ENCODE assay signal across 24 cellular contexts in the genomic region with DNA sequence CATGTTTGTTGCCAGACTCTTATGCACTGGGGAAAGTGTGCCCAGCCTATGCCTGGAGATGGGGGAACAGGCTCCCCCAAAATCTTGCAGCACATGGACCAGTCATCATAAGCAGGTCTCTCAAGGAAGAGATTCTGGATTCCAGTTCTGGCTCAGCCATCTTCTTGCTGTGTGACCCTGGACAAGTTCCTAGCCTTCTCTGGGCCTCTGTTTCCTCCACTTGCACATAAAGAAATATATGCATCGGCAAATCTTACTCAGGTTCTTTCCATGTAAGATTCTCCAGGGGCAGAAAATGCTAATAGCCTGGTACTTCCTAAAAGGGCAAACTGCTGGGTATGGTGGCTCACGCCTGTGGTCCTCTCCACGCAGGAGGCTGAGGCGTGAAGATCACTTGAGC. TPM values are rescaled to one million over a fixed set of nuclear protein-coding genes. Genes with fewer than 3 reads are reported as not detected.
A peak's percentile ranks its signal among the peaks of the same experiment; 100 is the strongest.
DNase-seq lines count a peak whose midpoint lies in the region; ATAC-seq, FAIRE-seq and TF ChIP-seq lines count a peak whose summit lies in the region.
"Had no signal": no experiment of that assay in that cellular context is flagged by ENCODE, and none has a peak within 500 bp of the region (broad histone marks: within the 10 kb centered on the region; RNA-seq: fewer than 3 reads in every experiment).

No MANE protein-coding gene starts in this region.

- no peak for FAIRE-seq in HepG2 (lab: Jason Lieb, UNC)
- FAIRE-seq: G401.6, GM12892, GM19239, H1 had no signal

- intact Hi-C loops in activated CD8-positive, alpha-beta T cell treated with anti-CD3 and anti-CD28 coated beads for 36 hours (cut with micrococcal nuclease) = no loop called here
- intact Hi-C loops in HepG2 (cut with micrococcal nuclease; ENCODE audit: unreplicated experiment) (no loop called here), right lobe of liver (cut with DNase I) (no loop called here)

- no peak for ATAC-seq in activated CD8-positive, alpha-beta T cell treated with anti-CD3 and anti-CD28 coated beads, Interleukin-2, amount 10 ng/mL, durations not matched to agents 7 days and 5 days
- ATAC-seq in activated CD8-positive, alpha-beta T cell treated with anti-CD3 and anti-CD28 coated beads for 36 hours = no peak
- no peak for ATAC-seq in HepG2
- ATAC-seq in right lobe of liver = no peak
- ATAC-seq: CD8-positive, alpha-beta T cell; HCT116 had no signal

- WGBS in HepG2 (ENCODE audit: low lambda C conversion rate) = 100% methylated on average over 4 of the region's 4 CpGs
- WGBS in right lobe of liver (ENCODE audit: insufficient coverage, low coverage, low lambda C conversion rate, missing lambda C conversion rate) = 96% methylated on average over 2 of the region's 4 CpGs
- WGBS in endodermal cell (ENCODE audit: insufficient coverage in 1 of 2, insufficient read length in 1 of 2), 2 experiments = 95% methylated on average over 3 to 4 of the region's 4 CpGs

- in situ Hi-C loops in HepG2 (cut with HindIII; ENCODE audit: extremely low pct_ligation_motif_present, low pct_unique_long_range_greater_than_20kb) = no loop called here

- no peaks in the 10 kb centered on the region for H3K4me1 ChIP-seq in HepG2 (ENCODE audit: insufficient read depth, low read length)
- H3K4me1 ChIP-seq in right lobe of liver = no peaks in the 10 kb centered on the region
- no peaks in the 10 kb centered on the region for H3K4me1 ChIP-seq in endodermal cell (ENCODE audit: control insufficient read depth, insufficient read depth, low read length)
- H3K4me1 ChIP-seq: Caco-2 had no signal

- no peaks in the 10 kb centered on the region for H3K9me3 Mint-ChIP-seq in activated CD8-positive, alpha-beta T cell treated with anti-CD3 and anti-CD28 coated beads, Interleukin-2, amount 10 ng/mL, durations not matched to agents 7 days and 5 days (ENCODE audit: insufficient read depth)
- H3K9me3 Mint-ChIP-seq in activated CD8-positive, alpha-beta T cell treated with anti-CD3 and anti-CD28 coated beads for 36 hours = no peaks in the 10 kb centered on the region
- no peaks in the 10 kb centered on the region for H3K9me3 Mint-ChIP-seq in endodermal cell
- H3K9me3 Mint-ChIP-seq: CD8-positive, alpha-beta T cell had no signal

- peak overlapping the region; percentile 37 for H3K27ac Mint-ChIP-seq in activated CD8-positive, alpha-beta T cell treated with anti-CD3 and anti-CD28 coated beads, Interleukin-2, amount 10 ng/mL, durations not matched to agents 7 days and 5 days
- no peak overlapping the region for H3K27ac Mint-ChIP-seq in activated CD8-positive, alpha-beta T cell treated with anti-CD3 and anti-CD28 coated beads for 36 hours
- H3K27ac Mint-ChIP-seq in endodermal cell = no peak overlapping the region
- H3K27ac Mint-ChIP-seq: B cell; CD8-positive, alpha-beta T cell had no signal

- TF ChIP-seq POLR2A in HepG2 (IDR thresholded peaks at IDR 0.05; ENCODE audit: insufficient read depth in 1 of 2, low read depth in 2 of 2, low read length in 2 of 2) = no peak
- TF ChIP-seq POLR2A in right lobe of liver (IDR thresholded peaks at IDR 0.05) = no peak

- H2AFZ ChIP-seq in HepG2 (ENCODE audit: low read length) = no peak overlapping the region
- H2AFZ ChIP-seq: GM23248 had no signal

- CTCF ChIA-PET in activated CD8-positive, alpha-beta T cell treated with anti-CD3 and anti-CD28 coated beads, Interleukin-2, amount 10 ng/mL, durations not matched to agents 7 days and 5 days (lab: Charles Lee) = no interaction called here
- CTCF ChIA-PET in activated CD8-positive, alpha-beta T cell treated with anti-CD3 and anti-CD28 coated beads for 36 hours (lab: Charles Lee) = no interaction called here
- CTCF ChIA-PET in HepG2 (lab: Yijun Ruan, JAX; ENCODE audit: low intra/inter-chr PET ratio, low total read pairs) = no interaction called here

- no TSS peak for BruUV-seq in HepG2 (replicated peaks; lab: Mats Ljungman, UMichigan)

- peaks cover 31% of the 10 kb centered on the region for H3K4me1 Mint-ChIP-seq in activated CD8-positive, alpha-beta T cell treated with anti-CD3 and anti-CD28 coated beads, Interleukin-2, amount 10 ng/mL, durations not matched to agents 7 days and 5 days (ENCODE audit: low read depth)
- no peaks in the 10 kb centered on the region for H3K4me1 Mint-ChIP-seq in activated CD8-positive, alpha-beta T cell treated with anti-CD3 and anti-CD28 coated beads for 36 hours (ENCODE audit: low read depth)
- no peaks in the 10 kb centered on the region for H3K4me1 Mint-ChIP-seq in endodermal cell

- H3K4me3 ChIP-seq in HepG2 (replicated peaks in 1 of 3; ENCODE audit: insufficient read depth in 1 of 3, low read depth in 2 of 3, low read length in 3 of 3) (no peak overlapping the region), right lobe of liver (no peak overlapping the region), endodermal cell (ENCODE audit: low read length) (no peak overlapping the region)
- H3K4me3 ChIP-seq: BLaER1, GM23248 had no signal

- H3K9me3 ChIP-seq in HepG2 (ENCODE audit: low read length) (no peaks in the 10 kb centered on the region), right lobe of liver (no peaks in the 10 kb centered on the region), endodermal cell (ENCODE audit: control insufficient read depth, low read length) (no peaks in the 10 kb centered on the region)
- H3K9me3 ChIP-seq: BLaER1, Caco-2 had no signal

- H3K27me3 ChIP-seq in HepG2 (ENCODE audit: control insufficient read depth in 1 of 2, insufficient read depth in 2 of 2, low read length in 2 of 2) (no peaks in the 10 kb centered on the region), right lobe of liver (no peaks in the 10 kb centered on the region), endodermal cell (ENCODE audit: control insufficient read depth, insufficient read depth, low read length, poor library complexity, severe bottlenecking) (no peaks in the 10 kb centered on the region)
- H3K27me3 ChIP-seq: BLaER1 had no signal

- no peak overlapping the region for H3K9ac ChIP-seq in HepG2 (ENCODE audit: insufficient read depth, low read depth, low read length)
- H3K9ac ChIP-seq in endodermal cell (ENCODE audit: extremely low read depth, low read length, poor library complexity, severe bottlenecking) = no peak overlapping the region
- H3K9ac ChIP-seq: BLaER1, GM23248 had no signal

- no peaks in the 10 kb centered on the region for H3K79me2 ChIP-seq in HepG2 (ENCODE audit: insufficient read depth, low read length)

- POLR2A ChIA-PET in activated CD8-positive, alpha-beta T cell treated with anti-CD3 and anti-CD28 coated beads, Interleukin-2, amount 10 ng/mL, durations not matched to agents 7 days and 5 days (lab: Charles Lee) = no interaction called here
- POLR2A ChIA-PET in activated CD8-positive, alpha-beta T cell treated with anti-CD3 and anti-CD28 coated beads for 36 hours (lab: Charles Lee) = no interaction called here
- POLR2A ChIA-PET in HepG2 (lab: Yijun Ruan, JAX) = no interaction called here

- no peak overlapping the region for H3K4me2 ChIP-seq in HepG2 (ENCODE audit: low read depth, low read length)
- H3K4me2 ChIP-seq: BLaER1 had no signal

- peaks cover 85% of the 10 kb centered on the region for H3K36me3 Mint-ChIP-seq in activated CD8-positive, alpha-beta T cell treated with anti-CD3 and anti-CD28 coated beads, Interleukin-2, amount 10 ng/mL, durations not matched to agents 7 days and 5 days (ENCODE audit: low read depth)
- H3K36me3 Mint-ChIP-seq in activated CD8-positive, alpha-beta T cell treated with anti-CD3 and anti-CD28 coated beads for 36 hours (ENCODE audit: low read depth) = peaks cover 16% of the 10 kb centered on the region
- H3K36me3 Mint-ChIP-seq in endodermal cell (ENCODE audit: low read depth) = no peaks in the 10 kb centered on the region

- H4K20me1 ChIP-seq in HepG2 (ENCODE audit: insufficient read depth, low read length) = no peaks in the 10 kb centered on the region
- H4K20me1 ChIP-seq: BLaER1 had no signal

- no peak for DNase-seq in activated CD8-positive, alpha-beta T cell treated with anti-CD3 and anti-CD28 coated beads, Interleukin-2, amount 10 ng/mL, durations not matched to agents 7 days and 5 days
- no peak for DNase-seq in activated CD8-positive, alpha-beta T cell treated with anti-CD3 and anti-CD28 coated beads for 36 hours
- DNase-seq in HepG2 (ENCODE audit: low spot score) (no peak), right lobe of liver (no peak), endodermal cell (peak; percentile 26), amygdala (lab: John Stamatoyannopoulos, UW) (no peak), NCI-H146 (lab: John Stamatoyannopoulos, UW) (no peak)
- DNase-seq: 8988T; Caco-2; CD4-positive, CD25-positive, alpha-beta regulatory T cell; CD8-positive, alpha-beta T cell; DMS153; DND-41; GM23248; H7 had no signal

- no peaks in the 10 kb centered on the region for H3K27me3 Mint-ChIP-seq in activated CD8-positive, alpha-beta T cell treated with anti-CD3 and anti-CD28 coated beads, Interleukin-2, amount 10 ng/mL, durations not matched to agents 7 days and 5 days (ENCODE audit: low read depth)
- no peaks in the 10 kb centered on the region for H3K27me3 Mint-ChIP-seq in activated CD8-positive, alpha-beta T cell treated with anti-CD3 and anti-CD28 coated beads for 36 hours
- no peaks in the 10 kb centered on the region for H3K27me3 Mint-ChIP-seq in endodermal cell (ENCODE audit: insufficient read depth)
- H3K27me3 Mint-ChIP-seq: B cell; CD4-positive, CD25-positive, alpha-beta regulatory T cell had no signal

- H3K36me3 ChIP-seq in HepG2 (replicated peaks in 1 of 2; ENCODE audit: control insufficient read depth in 1 of 2, insufficient read depth in 2 of 2, low read length in 2 of 2) (peaks cover 2 to 16% of the 10 kb centered on the region in 2 experiments; a peak in 4 of 5 replicates), right lobe of liver (no peaks in the 10 kb centered on the region), endodermal cell (ENCODE audit: control insufficient read depth, insufficient read depth, low read length) (no peaks in the 10 kb centered on the region)

- no peak overlapping the region for H3K4me3 Mint-ChIP-seq in activated CD8-positive, alpha-beta T cell treated with anti-CD3 and anti-CD28 coated beads, Interleukin-2, amount 10 ng/mL, durations not matched to agents 7 days and 5 days
- H3K4me3 Mint-ChIP-seq in activated CD8-positive, alpha-beta T cell treated with anti-CD3 and anti-CD28 coated beads for 36 hours = no peak overlapping the region
- no peak overlapping the region for H3K4me3 Mint-ChIP-seq in endodermal cell
- H3K4me3 Mint-ChIP-seq: B cell; CD4-positive, CD25-positive, alpha-beta regulatory T cell; CD8-positive, alpha-beta T cell had no signal

- TF ChIP-seq CTCF in activated CD8-positive, alpha-beta T cell treated with anti-CD3 and anti-CD28 coated beads for 36 hours (IDR thresholded peaks at IDR 0.05) = no peak
- TF ChIP-seq CTCF in HepG2 (CRISPR knock-in tag; IDR thresholded peaks at IDR 0.05) = no peak
- TF ChIP-seq CTCF in right lobe of liver (IDR thresholded peaks at IDR 0.05) = no peak
- no peak for TF ChIP-seq CTCF in endodermal cell (conservative IDR thresholded peaks at IDR 0.05)

- no peak for TF ChIP-seq EP300 in HepG2 (IDR thresholded peaks at IDR 0.05; ENCODE audit: low read depth in 2 of 2, low read length in 2 of 2)
- TF ChIP-seq EP300 in HepG2 (CRISPR knock-in tag; IDR thresholded peaks at IDR 0.05; ENCODE audit: borderline replicate concordance) = no peak

- no peak overlapping the region for H3K27ac ChIP-seq in HepG2 (ENCODE audit: extremely low read length, insufficient read depth, low read length)
- H3K27ac ChIP-seq in right lobe of liver = no peak overlapping the region
- H3K27ac ChIP-seq in endodermal cell (ENCODE audit: low read depth, low read length) = no peak overlapping the region
- H3K27ac ChIP-seq: BLaER1, C4-2B, GM23248 had no signal

- TF ChIP-seq RAD21 in HepG2 (CRISPR knock-in tag; IDR thresholded peaks at IDR 0.05) = no peak

RNA-seq across cellular contexts. Expression of a gene that starts 7.2 kb away (rescaled TPM):
- total RNA-seq in activated CD8-positive, alpha-beta T cell treated with anti-CD3 and anti-CD28 coated beads, Interleukin-2, amount 10 ng/mL, durations not matched to agents 7 days and 5 days = 100 to 1,000 TPM; 199 to 202 TPM
- 10 to 100 TPM; 21.4 to 22.2 TPM for total RNA-seq in activated CD8-positive, alpha-beta T cell treated with anti-CD3 and anti-CD28 coated beads for 36 hours
- total RNA-seq in HepG2 (2016; rRNA removed; fragmentation: Illumina TruSeq; extraction: Trizol) = 10.5 and 16.7 TPM in 2 replicates
- total RNA-seq in HepG2 (2016; cell fraction: cytosol; rRNA removed; fragmentation: Illumina TruSeq; extraction: Trizol; ENCODE audit: low read depth) = 0.79 and 0.81 TPM in 2 replicates
- total RNA-seq in HepG2 (2016; cell fraction: insoluble cytoplasmic fraction; rRNA removed; fragmentation: Illumina TruSeq; extraction: Trizol) = 11.3 and 14.6 TPM in 2 replicates
- 3.8 and 3.9 TPM in 2 replicates for total RNA-seq in HepG2 (2016; cell fraction: membrane; rRNA removed; fragmentation: Illumina TruSeq; extraction: Trizol)
- 8.6 and 11.6 TPM in 2 replicates for total RNA-seq in HepG2 (2016; cell fraction: nucleus; rRNA removed; fragmentation: Illumina TruSeq; extraction: Trizol)
- polyA plus RNA-seq in HepG2 (2011; rRNA removed) = 4.8 and 6.7 TPM in 2 replicates
- 3.6 TPM in 2 replicates for polyA plus RNA-seq in HepG2 (2011; cell fraction: cytosol; rRNA removed)
- 16.1 and 17.1 TPM in 2 replicates for polyA plus RNA-seq in HepG2 (2011; cell fraction: nucleus; rRNA removed)
- 4.8 and 5.6 TPM in 2 replicates for polyA plus RNA-seq in HepG2 (2012)
- polyA plus RNA-seq in HepG2 (2016; cell fraction: cytosol; fragmentation: Illumina TruSeq; extraction: Trizol; ENCODE audit: low read depth) = 0.70 and 0.71 TPM in 2 replicates
- polyA plus RNA-seq in HepG2 (2016; cell fraction: insoluble cytoplasmic fraction; fragmentation: Illumina TruSeq; extraction: Trizol; ENCODE audit: low read depth) = 12.8 and 14.3 TPM in 2 replicates
- 2.1 and 2.2 TPM in 2 replicates for polyA plus RNA-seq in HepG2 (2016; cell fraction: membrane; fragmentation: Illumina TruSeq; extraction: Trizol; ENCODE audit: low read depth)
- 10.5 and 12.9 TPM in 2 replicates for polyA plus RNA-seq in HepG2 (2016; cell fraction: nucleus; fragmentation: Illumina TruSeq; extraction: Trizol; ENCODE audit: insufficient read depth, low read depth)
- 35.2 and 111 TPM in 2 replicates for polyA minus RNA-seq in HepG2 (2011; rRNA and poly(A)+ RNA removed; ENCODE audit: low replicate concordance)
- polyA minus RNA-seq in HepG2 (2011; cell fraction: cytosol; rRNA and poly(A)+ RNA removed) = 6.7 and 6.8 TPM in 2 replicates
- polyA minus RNA-seq in HepG2 (2011; cell fraction: nucleus; rRNA and poly(A)+ RNA removed) = 12.4 and 16.2 TPM in 2 replicates
- total RNA-seq in right lobe of liver = 10 to 100 TPM in 1 of 6 experiments, 1 to 10 TPM in 5; 4.4 to 10.2 (median 7.2) TPM
- under 1 TPM; 0.64 to 0.84 TPM for total RNA-seq in endodermal cell
- 0.32 TPM for polyA plus RNA-seq in endodermal cell (2013, experiment 1 of 2)
- 0.29 TPM for polyA plus RNA-seq in endodermal cell (2013, experiment 2 of 2)

RNA-seq across cellular contexts. Expression of a gene that starts 32.8 kb away (rescaled TPM):
- 100 to 1,000 TPM; 237 to 242 TPM for total RNA-seq in activated CD8-positive, alpha-beta T cell treated with anti-CD3 and anti-CD28 coated beads, Interleukin-2, amount 10 ng/mL, durations not matched to agents 7 days and 5 days
- 100 to 1,000 TPM in 1 of 2 experiments, 10 to 100 TPM in 1; 95.7 to 104 TPM for total RNA-seq in activated CD8-positive, alpha-beta T cell treated with anti-CD3 and anti-CD28 coated beads for 36 hours
- total RNA-seq in HepG2 (2016; rRNA removed; fragmentation: Illumina TruSeq; extraction: Trizol) = 0.24 and 0.44 TPM in 2 replicates
- not detected in 2 replicates for total RNA-seq in HepG2 (2016; cell fraction: cytosol; rRNA removed; fragmentation: Illumina TruSeq; extraction: Trizol; ENCODE audit: low read depth)
- 0.11 TPM in 1 of 2 replicates, not detected in the other for total RNA-seq in HepG2 (2016; cell fraction: insoluble cytoplasmic fraction; rRNA removed; fragmentation: Illumina TruSeq; extraction: Trizol)
- 0.10 TPM in 1 of 2 replicates, not detected in the other for total RNA-seq in HepG2 (2016; cell fraction: membrane; rRNA removed; fragmentation: Illumina TruSeq; extraction: Trizol)
- not detected in 2 replicates for total RNA-seq in HepG2 (2016; cell fraction: nucleus; rRNA removed; fragmentation: Illumina TruSeq; extraction: Trizol)
- 0.05 and 0.10 TPM in 2 replicates for polyA plus RNA-seq in HepG2 (2011; rRNA removed)
- 0.07 and 0.09 TPM in 2 replicates for polyA plus RNA-seq in HepG2 (2011; cell fraction: cytosol; rRNA removed)
- 0.13 and 0.23 TPM in 2 replicates for polyA plus RNA-seq in HepG2 (2011; cell fraction: nucleus; rRNA removed)
- polyA plus RNA-seq in HepG2 (2012) = not detected in 2 replicates
- polyA plus RNA-seq in HepG2 (2016; cell fraction: cytosol; fragmentation: Illumina TruSeq; extraction: Trizol; ENCODE audit: low read depth) = not detected in 2 replicates
- polyA plus RNA-seq in HepG2 (2016; cell fraction: insoluble cytoplasmic fraction; fragmentation: Illumina TruSeq; extraction: Trizol; ENCODE audit: low read depth) = 0.20 TPM in 1 of 2 replicates, not detected in the other
- not detected in 2 replicates for polyA plus RNA-seq in HepG2 (2016; cell fraction: membrane; fragmentation: Illumina TruSeq; extraction: Trizol; ENCODE audit: low read depth)
- not detected in 2 replicates for polyA plus RNA-seq in HepG2 (2016; cell fraction: nucleus; fragmentation: Illumina TruSeq; extraction: Trizol; ENCODE audit: insufficient read depth, low read depth)
- 0.98 TPM in 1 of 2 replicates, not detected in the other for polyA minus RNA-seq in HepG2 (2011; rRNA and poly(A)+ RNA removed; ENCODE audit: low replicate concordance)
- polyA minus RNA-seq in HepG2 (2011; cell fraction: cytosol; rRNA and poly(A)+ RNA removed) = not detected in 2 replicates
- polyA minus RNA-seq in HepG2 (2011; cell fraction: nucleus; rRNA and poly(A)+ RNA removed) = not detected in 2 replicates
- total RNA-seq in right lobe of liver = 10 to 100 TPM in 1 of 6 experiments, 1 to 10 TPM in 5; 5.2 to 13.4 (median 7.1) TPM
- not detected for total RNA-seq in endodermal cell
- not detected for polyA plus RNA-seq in endodermal cell (2013, experiment 1 of 2)
- polyA plus RNA-seq in endodermal cell (2013, experiment 2 of 2) = not detected
- total RNA-seq: A673, H1, H7 had no signal

RNA-seq across cellular contexts. Expression of a gene that starts 38.8 kb away (rescaled TPM):
- 100 to 1,000 TPM; 143 to 146 TPM for total RNA-seq in activated CD8-positive, alpha-beta T cell treated with anti-CD3 and anti-CD28 coated beads, Interleukin-2, amount 10 ng/mL, durations not matched to agents 7 days and 5 days
- total RNA-seq in activated CD8-positive, alpha-beta T cell treated with anti-CD3 and anti-CD28 coated beads for 36 hours = 10 to 100 TPM; 22.7 to 26.8 TPM
- 6.5 and 7.5 TPM in 2 replicates for total RNA-seq in HepG2 (2016; rRNA removed; fragmentation: Illumina TruSeq; extraction: Trizol)
- 1.1 and 1.7 TPM in 2 replicates for total RNA-seq in HepG2 (2016; cell fraction: cytosol; rRNA removed; fragmentation: Illumina TruSeq; extraction: Trizol; ENCODE audit: low read depth)
- total RNA-seq in HepG2 (2016; cell fraction: insoluble cytoplasmic fraction; rRNA removed; fragmentation: Illumina TruSeq; extraction: Trizol) = 6.6 and 7.4 TPM in 2 replicates
- 2.5 and 2.8 TPM in 2 replicates for total RNA-seq in HepG2 (2016; cell fraction: membrane; rRNA removed; fragmentation: Illumina TruSeq; extraction: Trizol)
- total RNA-seq in HepG2 (2016; cell fraction: nucleus; rRNA removed; fragmentation: Illumina TruSeq; extraction: Trizol) = 3.5 and 4.5 TPM in 2 replicates
- 10.6 and 17.5 TPM in 2 replicates for polyA plus RNA-seq in HepG2 (2011; rRNA removed)
- polyA plus RNA-seq in HepG2 (2011; cell fraction: cytosol; rRNA removed) = 12.2 and 13.8 TPM in 2 replicates
- 8.3 and 11.0 TPM in 2 replicates for polyA plus RNA-seq in HepG2 (2011; cell fraction: nucleus; rRNA removed)
- polyA plus RNA-seq in HepG2 (2012) = 7.5 and 8.1 TPM in 2 replicates
- 1.2 and 1.9 TPM in 2 replicates for polyA plus RNA-seq in HepG2 (2016; cell fraction: cytosol; fragmentation: Illumina TruSeq; extraction: Trizol; ENCODE audit: low read depth)
- polyA plus RNA-seq in HepG2 (2016; cell fraction: insoluble cytoplasmic fraction; fragmentation: Illumina TruSeq; extraction: Trizol; ENCODE audit: low read depth) = 8.9 and 10.5 TPM in 2 replicates
- polyA plus RNA-seq in HepG2 (2016; cell fraction: membrane; fragmentation: Illumina TruSeq; extraction: Trizol; ENCODE audit: low read depth) = 1.7 and 2.1 TPM in 2 replicates
- polyA plus RNA-seq in HepG2 (2016; cell fraction: nucleus; fragmentation: Illumina TruSeq; extraction: Trizol; ENCODE audit: insufficient read depth, low read depth) = 5.1 and 5.6 TPM in 2 replicates
- polyA minus RNA-seq in HepG2 (2011; rRNA and poly(A)+ RNA removed; ENCODE audit: low replicate concordance) = 18.8 and 54.6 TPM in 2 replicates
- 4.9 and 5.5 TPM in 2 replicates for polyA minus RNA-seq in HepG2 (2011; cell fraction: cytosol; rRNA and poly(A)+ RNA removed)
- polyA minus RNA-seq in HepG2 (2011; cell fraction: nucleus; rRNA and poly(A)+ RNA removed) = 6.3 and 12.1 TPM in 2 replicates
- 10 to 100 TPM; 19.2 to 23.0 (median 22.5) TPM for total RNA-seq in right lobe of liver
- not detected for total RNA-seq in endodermal cell
- polyA plus RNA-seq in endodermal cell (2013, experiment 1 of 2) = not detected
- not detected for polyA plus RNA-seq in endodermal cell (2013, experiment 2 of 2)
- total RNA-seq: GM23248, H1 had no signal

Comparison
In these comparisons a context has a peak if more than half of its experiments do, and no peak if none do; other contexts are left out.
1. RNA of a gene that starts 7.2 kb away (total RNA-seq): 199 to 202 TPM in activated CD8-positive, alpha-beta T cell treated with anti-CD3 and anti-CD28 coated beads, Interleukin-2, amount 10 ng/mL, durations not matched to agents 7 days and 5 days; 21.4 to 22.2 TPM in activated CD8-positive, alpha-beta T cell treated with anti-CD3 and anti-CD28 coated beads for 36 hours, 0.79 to 16.7 TPM in HepG2, 4.4 to 10.2 TPM in right lobe of liver and 0.64 to 0.84 TPM in endodermal cell; every median in the first group is over 4 times any median in the second.
2. RNA of a gene that starts 38.8 kb away (total RNA-seq): 143 to 146 TPM in activated CD8-positive, alpha-beta T cell treated with anti-CD3 and anti-CD28 coated beads, Interleukin-2, amount 10 ng/mL, durations not matched to agents 7 days and 5 days; 22.7 to 26.8 TPM in activated CD8-positive, alpha-beta T cell treated with anti-CD3 and anti-CD28 coated beads for 36 hours, 19.2 to 23.0 TPM in right lobe of liver, 1.1 to 7.5 TPM in HepG2 and not detected in endodermal cell; every median in the first group is over 4 times any median in the second.
3. RNA of a gene that starts 32.8 kb away (total RNA-seq): 237 to 242 TPM in activated CD8-positive, alpha-beta T cell treated with anti-CD3 and anti-CD28 coated beads, Interleukin-2, amount 10 ng/mL, durations not matched to agents 7 days and 5 days and 95.7 to 104 TPM in activated CD8-positive, alpha-beta T cell treated with anti-CD3 and anti-CD28 coated beads for 36 hours; 5.2 to 13.4 TPM in right lobe of liver, 0.10 to 0.44 TPM in HepG2 and not detected in endodermal cell; every median in the first group is over 4 times any median in the second.